In genomic region chr22:25942989-25943411, GRCh38 we compare ENCODE assay signal across 1 cellular context.
TF ChIP-seq lines count a peak whose summit lies in the region.

No MANE protein-coding gene starts in this region.

TF ChIP-seq in SK-N-SH treated with all-trans-retinoic acid at 6 μM for 48 hours, 23 proteins besides CTCF, POLR2A, EP300 and RAD21 (continued from another document):
- TF ChIP-seq, protein P1, sequence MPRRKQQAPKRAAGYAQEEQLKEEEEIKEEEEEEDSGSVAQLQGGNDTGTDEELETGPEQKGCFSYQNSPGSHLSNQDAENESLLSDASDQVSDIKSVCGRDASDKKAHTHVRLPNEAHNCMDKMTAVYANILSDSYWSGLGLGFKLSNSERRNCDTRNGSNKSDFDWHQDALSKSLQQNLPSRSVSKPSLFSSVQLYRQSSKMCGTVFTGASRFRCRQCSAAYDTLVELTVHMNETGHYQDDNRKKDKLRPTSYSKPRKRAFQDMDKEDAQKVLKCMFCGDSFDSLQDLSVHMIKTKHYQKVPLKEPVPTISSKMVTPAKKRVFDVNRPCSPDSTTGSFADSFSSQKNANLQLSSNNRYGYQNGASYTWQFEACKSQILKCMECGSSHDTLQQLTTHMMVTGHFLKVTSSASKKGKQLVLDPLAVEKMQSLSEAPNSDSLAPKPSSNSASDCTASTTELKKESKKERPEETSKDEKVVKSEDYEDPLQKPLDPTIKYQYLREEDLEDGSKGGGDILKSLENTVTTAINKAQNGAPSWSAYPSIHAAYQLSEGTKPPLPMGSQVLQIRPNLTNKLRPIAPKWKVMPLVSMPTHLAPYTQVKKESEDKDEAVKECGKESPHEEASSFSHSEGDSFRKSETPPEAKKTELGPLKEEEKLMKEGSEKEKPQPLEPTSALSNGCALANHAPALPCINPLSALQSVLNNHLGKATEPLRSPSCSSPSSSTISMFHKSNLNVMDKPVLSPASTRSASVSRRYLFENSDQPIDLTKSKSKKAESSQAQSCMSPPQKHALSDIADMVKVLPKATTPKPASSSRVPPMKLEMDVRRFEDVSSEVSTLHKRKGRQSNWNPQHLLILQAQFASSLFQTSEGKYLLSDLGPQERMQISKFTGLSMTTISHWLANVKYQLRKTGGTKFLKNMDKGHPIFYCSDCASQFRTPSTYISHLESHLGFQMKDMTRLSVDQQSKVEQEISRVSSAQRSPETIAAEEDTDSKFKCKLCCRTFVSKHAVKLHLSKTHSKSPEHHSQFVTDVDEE (CRISPR knock-in tag; IDR thresholded peaks at IDR 0.05): no peak
- TF ChIP-seq ESRRG (CRISPR knock-in tag; IDR thresholded peaks at IDR 0.05) (no peak), SNAI2 (CRISPR knock-in tag; IDR thresholded peaks at IDR 0.05) (no peak), PATZ1 (CRISPR knock-in tag; IDR thresholded peaks at IDR 0.05; ENCODE audit: borderline replicate concordance) (no peak), ZFP30 (CRISPR knock-in tag; IDR thresholded peaks at IDR 0.05) (no peak), ARNTL (CRISPR knock-in tag; IDR thresholded peaks at IDR 0.05; ENCODE audit: borderline replicate concordance, low read depth) (no peak)
- TF ChIP-seq, protein P2, sequence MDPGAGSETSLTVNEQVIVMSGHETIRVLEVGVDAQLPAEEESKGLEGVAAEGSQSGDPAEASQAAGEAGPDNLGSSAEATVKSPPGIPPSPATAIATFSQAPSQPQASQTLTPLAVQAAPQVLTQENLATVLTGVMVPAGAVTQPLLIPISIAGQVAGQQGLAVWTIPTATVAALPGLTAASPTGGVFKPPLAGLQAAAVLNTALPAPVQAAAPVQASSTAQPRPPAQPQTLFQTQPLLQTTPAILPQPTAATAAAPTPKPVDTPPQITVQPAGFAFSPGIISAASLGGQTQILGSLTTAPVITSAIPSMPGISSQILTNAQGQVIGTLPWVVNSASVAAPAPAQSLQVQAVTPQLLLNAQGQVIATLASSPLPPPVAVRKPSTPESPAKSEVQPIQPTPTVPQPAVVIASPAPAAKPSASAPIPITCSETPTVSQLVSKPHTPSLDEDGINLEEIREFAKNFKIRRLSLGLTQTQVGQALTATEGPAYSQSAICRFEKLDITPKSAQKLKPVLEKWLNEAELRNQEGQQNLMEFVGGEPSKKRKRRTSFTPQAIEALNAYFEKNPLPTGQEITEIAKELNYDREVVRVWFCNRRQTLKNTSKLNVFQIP (CRISPR knock-in tag; IDR thresholded peaks at IDR 0.05; ENCODE audit: borderline replicate concordance, low read depth): no peak
